ENCODE assay signal across 27 cellular contexts in genomic region chr12:68561830-68562229, GRCh38. TPM values are rescaled to one million over a fixed set of nuclear protein-coding genes. Genes with fewer than 3 reads are reported as not detected.
DNase-seq lines count a peak whose midpoint lies in the region; ATAC-seq, FAIRE-seq and TF ChIP-seq lines count a peak whose summit lies in the region.
"Had no signal": no experiment of that assay in that cellular context is flagged by ENCODE, and none has a peak within 500 bp of the region (broad histone marks: within the 10 kb centered on the region; RNA-seq: fewer than 3 reads in every experiment).

No MANE protein-coding gene starts in this region.

- no peak overlapping the region for H2AFZ ChIP-seq in K562 (ENCODE audit: low read depth, low read length)
- no peak overlapping the region for H2AFZ ChIP-seq in H1 (ENCODE audit: low read length)
- H2AFZ ChIP-seq in trophoblast cell (ENCODE audit: insufficient read depth, low read length, poor library complexity), result no peak overlapping the region

- H3K56ac ChIP-seq in H1 (replicated peaks; ENCODE audit: insufficient read length, low read depth, low read length), result no peak overlapping the region

- H3K27ac ChIP-seq in Panc1 (ENCODE audit: low read length) (peak overlapping the region; percentile 95), K562 (ENCODE audit: extremely low read depth, low read depth, low read length) (no peak overlapping the region), H1 (ENCODE audit: low read depth, low read length) (no peak overlapping the region), trophoblast cell (ENCODE audit: low read depth, low read length) (no peak overlapping the region), left ventricle myocardium inferior (replicated peaks) (no peak overlapping the region)
- H3K27ac ChIP-seq: BLaER1 had no signal

- H2BK120ac ChIP-seq in H1 (replicated peaks; ENCODE audit: low read depth, low read length), result no peak overlapping the region
- H2BK120ac ChIP-seq in trophoblast cell (ENCODE audit: insufficient read depth, low read length, poor library complexity), result no peak overlapping the region

- H3K18ac ChIP-seq in H1 (ENCODE audit: extremely low read depth, low read length) (no peak overlapping the region), trophoblast cell (ENCODE audit: low read length) (no peak overlapping the region)

- H2BK12ac ChIP-seq in H1 (ENCODE audit: low read depth, low read length) (no peak overlapping the region), trophoblast cell (ENCODE audit: low read length) (no peak overlapping the region)

- H3K36me3 ChIP-seq in Panc1 (ENCODE audit: control insufficient read depth, insufficient read depth, low read length) (no peaks in the 10 kb centered on the region), K562 (ENCODE audit: control insufficient read depth, insufficient read depth, low read length) (no peaks in the 10 kb centered on the region), H1 (ENCODE audit: control insufficient read depth in 2 of 4, insufficient read depth in 4 of 4, low read length in 3 of 4) (no peaks in the 10 kb centered on the region), trophoblast cell (ENCODE audit: control insufficient read depth in 1 of 2, insufficient read depth in 2 of 2, low read length in 2 of 2) (no peaks in the 10 kb centered on the region), left ventricle myocardium inferior (no peaks in the 10 kb centered on the region)
- H3K36me3 ChIP-seq: BE2C, BLaER1 had no signal

- H3K14ac ChIP-seq in H1 (ENCODE audit: insufficient read length), result no peak overlapping the region
- H3K14ac ChIP-seq in trophoblast cell (ENCODE audit: low read length), result no peak overlapping the region

- H3K27me3 ChIP-seq in Panc1 (ENCODE audit: control insufficient read depth, insufficient read depth, low read length), result no peaks in the 10 kb centered on the region
- H3K27me3 ChIP-seq in K562 (ENCODE audit: control insufficient read depth in 2 of 2, insufficient read depth in 2 of 2, low read length in 2 of 2), result no peaks in the 10 kb centered on the region
- no peaks in the 10 kb centered on the region for H3K27me3 ChIP-seq in H1 (replicated peaks in 1 of 4; ENCODE audit: control insufficient read depth in 3 of 4, extremely low read depth in 1 of 4, insufficient read depth in 3 of 4, low read length in 3 of 4)
- no peaks in the 10 kb centered on the region for H3K27me3 ChIP-seq in trophoblast cell (ENCODE audit: insufficient read depth, low read length)
- H3K27me3 ChIP-seq in left ventricle myocardium inferior (ENCODE audit: low read depth), result no peaks in the 10 kb centered on the region
- H3K27me3 ChIP-seq: BLaER1 had no signal

- BruUV-seq in Panc1 (replicated peaks; lab: Mats Ljungman, UMichigan) (no TSS peak), K562 (replicated peaks; lab: Mats Ljungman, UMichigan) (no TSS peak)

- FAIRE-seq in K562 (lab: Jason Lieb, UNC) (no peak), H1 (lab: Jason Lieb, UNC) (no peak)
- FAIRE-seq: A204.1, GM12878, GM12892, GM19239 had no signal

- H4K8ac ChIP-seq in H1 (ENCODE audit: extremely low read depth, insufficient read depth, low read length), result no peak overlapping the region
- no peak overlapping the region for H4K8ac ChIP-seq in trophoblast cell (ENCODE audit: low read depth, low read length)

- H3K79me1 ChIP-seq in H1 (ENCODE audit: low read depth, low read length) (no peaks in the 10 kb centered on the region), trophoblast cell (ENCODE audit: low read length) (peaks cover 9% of the 10 kb centered on the region)

- POLR2A ChIA-PET in Panc1 (lab: Charles Lee) (interaction anchor here (0.7 kb wide), 1 partner anchor 181 kb away, joined by 6 read pairs; no protein-coding TSS in a partner anchor), K562 (lab: Yijun Ruan, JAX) (no interaction called here), H1 (lab: Charles Lee; ENCODE audit: partially characterized antibody) (no interaction called here)

- no peak overlapping the region for H4K91ac ChIP-seq in H1 (replicated peaks; ENCODE audit: insufficient read length, low read length)
- no peak overlapping the region for H4K91ac ChIP-seq in trophoblast cell (ENCODE audit: low read depth, low read length)

- ATAC-seq in Panc1 (no peak), K562 (no peak)
- ATAC-seq: GM12878 had no signal

- intact Hi-C loops in Panc1 (cut with micrococcal nuclease; ENCODE audit: unreplicated experiment), result loop anchor here (5.0 to 10.0 kb wide), 2 partner anchors 50 to 227 kb away; partner anchors contain the start of genes MDM1 and RAP1B
- intact Hi-C loops in K562 (cut with micrococcal nuclease), result no loop called here
- intact Hi-C loops in left ventricle myocardium inferior (cut with micrococcal nuclease), result no loop called here
- intact Hi-C loops in head of caudate nucleus (cut with DNase I), result no loop called here

- in situ Hi-C loops in Panc1 (cut with HindIII; ENCODE audit: low pct_unique_long_range_greater_than_20kb, low sequenced_read_pairs), result no loop called here
- in situ Hi-C loops in K562 (cut with MboI), result no loop called here

- TF ChIP-seq CTCF in Panc1 (IDR thresholded peaks at IDR 0.05) (no peak), K562 (IDR thresholded peaks at IDR 0.05 in 2 of 3, conservative IDR thresholded peaks at IDR 0.05 in 1 of 3; ENCODE audit: insufficient read depth in 2 of 3, low read depth in 1 of 3, low read length in 3 of 3) (no peak), H1 (IDR thresholded peaks at IDR 0.05; ENCODE audit: control extremely low read depth in 1 of 3, insufficient read depth in 1 of 3, low read depth in 1 of 3, low read length in 3 of 3) (no peak), left ventricle myocardium inferior (IDR thresholded peaks at IDR 0.05; ENCODE audit: borderline replicate concordance) (no peak)

- no peak overlapping the region for H2AK5ac ChIP-seq in H1 (ENCODE audit: low read depth, low read length)
- H2AK5ac ChIP-seq in trophoblast cell (ENCODE audit: low read length), result no peak overlapping the region

- no peak overlapping the region for H2BK15ac ChIP-seq in H1 (ENCODE audit: low read length)

- H2BK20ac ChIP-seq in H1 (ENCODE audit: low read length), result no peak overlapping the region

- H3K4me1 ChIP-seq in Panc1 (ENCODE audit: control insufficient read depth, insufficient read depth, low read length) (peaks cover 82% of the 10 kb centered on the region), K562 (replicated peaks in 1 of 2; ENCODE audit: control insufficient read depth in 2 of 2, insufficient read depth in 2 of 2, low read length in 2 of 2) (peaks cover 6 to 11% of the 10 kb centered on the region in 2 experiments; a peak in 4 of 5 replicates), H1 (replicated peaks in 1 of 4; ENCODE audit: control insufficient read depth in 3 of 4, insufficient read depth in 4 of 4, low read length in 3 of 4) (peaks cover 2 to 7% (median 6%) of the 10 kb centered on the region in 4 experiments; a peak in 5 of 7 replicates), trophoblast cell (ENCODE audit: control insufficient read depth in 1 of 2, insufficient read depth in 2 of 2, low read length in 2 of 2) (peaks cover 7 to 9% of the 10 kb centered on the region in 2 experiments), left ventricle myocardium inferior (peaks cover 13% of the 10 kb centered on the region)
- H3K4me1 ChIP-seq: BE2C had no signal

- no peaks in the 10 kb centered on the region for H3K9me3 ChIP-seq in Panc1 (ENCODE audit: control insufficient read depth, insufficient read depth, low read depth, low read length)
- no peaks in the 10 kb centered on the region for H3K9me3 ChIP-seq in K562 (replicated peaks; ENCODE audit: control insufficient read depth, insufficient read depth, low read depth, low read length)
- no peaks in the 10 kb centered on the region for H3K9me3 ChIP-seq in H1 (ENCODE audit: insufficient read depth in 2 of 2, low read depth in 1 of 2, low read length in 1 of 2)
- no peaks in the 10 kb centered on the region for H3K9me3 ChIP-seq in trophoblast cell (ENCODE audit: insufficient read depth, low read depth, low read length)
- no peaks in the 10 kb centered on the region for H3K9me3 ChIP-seq in left ventricle myocardium inferior (replicated peaks)
- H3K9me3 ChIP-seq: BE2C had no signal

- no peaks in the 10 kb centered on the region for H3K9me1 ChIP-seq in K562 (ENCODE audit: control insufficient read depth, insufficient read depth, low read length)

- H3K4ac ChIP-seq in H1 (replicated peaks; ENCODE audit: insufficient read length, low read depth, low read length) (no peak overlapping the region), trophoblast cell (ENCODE audit: low read depth, low read length) (no peak overlapping the region)

- DNase-seq in Panc1 (ENCODE audit: low read depth, low spot score), result no peak
- DNase-seq in K562 (ENCODE audit: extremely low read depth in 1 of 4, low spot score in 3 of 4), result peak in 1 of 4 experiments; percentile 6
- no peak for DNase-seq in H1 (ENCODE audit: low read depth in 1 of 2, low spot score in 2 of 2)
- DNase-seq in trophoblast cell, result peak; percentile 68 to 96
- no peak for DNase-seq in activated CD4-positive, alpha-beta T cell treated with anti-CD3 and anti-CD28 coated beads for 4 hours
- DNase-seq in left ventricle myocardium inferior, result no peak
- DNase-seq in head of caudate nucleus, result no peak
- DNase-seq: 8988T; ACHN; BE2C; C1 segment of cervical spinal cord; CD4-positive, alpha-beta memory T cell; CD4-positive, CD25-positive, alpha-beta regulatory T cell; CD8-positive, alpha-beta memory T cell; COR-L47; DMS 273 treated with DMSO at 0.1 percent for 48 hours; DMS153; DMS53; DMS79; DND-41; EL; GDM1 had no signal

- H4K5ac ChIP-seq in H1 (ENCODE audit: insufficient read length, low read depth, low read length), result no peak overlapping the region

- H4K20me1 ChIP-seq in K562 (replicated peaks; ENCODE audit: control insufficient read depth, insufficient read depth, low read length) (no peaks in the 10 kb centered on the region), H1 (replicated peaks in 1 of 2; ENCODE audit: control insufficient read depth in 1 of 2, insufficient read depth in 2 of 2, low read length in 2 of 2) (no peaks in the 10 kb centered on the region)
- H4K20me1 ChIP-seq: BLaER1 had no signal

- H3K4me3 ChIP-seq in Panc1 (ENCODE audit: low read depth in 2 of 2, low read length in 2 of 2) (no peak overlapping the region), K562 (no peak overlapping the region), H1 (ENCODE audit: extremely low read depth in 1 of 4, insufficient read depth in 2 of 4, low read depth in 3 of 4, low read length in 4 of 4) (no peak overlapping the region), trophoblast cell (ENCODE audit: low read depth, low read length) (no peak overlapping the region), left ventricle myocardium inferior (no peak overlapping the region)
- H3K4me3 ChIP-seq: BLaER1, GM12878 had no signal

- H3K4me2 ChIP-seq in K562 (ENCODE audit: insufficient read depth, low read length), result no peak overlapping the region
- H3K4me2 ChIP-seq in H1 (ENCODE audit: insufficient read depth in 1 of 2, low read depth in 2 of 2, low read length in 2 of 2), result no peak overlapping the region
- H3K4me2 ChIP-seq in trophoblast cell (ENCODE audit: low read length), result no peak overlapping the region
- H3K4me2 ChIP-seq: BLaER1 had no signal

- H3K79me2 ChIP-seq in K562 (ENCODE audit: control insufficient read depth, insufficient read depth, low read length) (no peaks in the 10 kb centered on the region), H1 (ENCODE audit: control insufficient read depth in 1 of 2, insufficient read depth in 2 of 2, low read length in 2 of 2) (no peaks in the 10 kb centered on the region), trophoblast cell (ENCODE audit: control insufficient read depth, insufficient read depth, low read length, poor library complexity) (no peaks in the 10 kb centered on the region)

- TF ChIP-seq POLR2A in K562 (conservative IDR thresholded peaks at IDR 0.05) (no peak), H1 (IDR thresholded peaks at IDR 0.05; ENCODE audit: control extremely low read depth in 1 of 2, low read depth in 2 of 2, low read length in 2 of 2) (no peak)

- 8% methylated on average over 9 of the region's 10 CpGs for WGBS in K562 (ENCODE audit: insufficient coverage, low coverage, missing lambda C conversion rate)
- 91% methylated on average over 9 of the region's 10 CpGs; no CpG with 5 or more reads in 1 of the 2 experiments for WGBS in H1 (ENCODE audit: extremely low coverage in 1 of 2, insufficient coverage in 1 of 2, insufficient read length in 1 of 2, insufficient replicate concordance in 2 of 2, low coverage in 1 of 2, low lambda C conversion rate in 2 of 2, missing lambda C conversion rate in 1 of 2), 2 experiments
- no CpG with 5 or more reads among the region's 10 CpGs for WGBS in trophoblast cell (ENCODE audit: extremely low coverage, insufficient coverage, insufficient read length)

- no peak overlapping the region for H2BK5ac ChIP-seq in H1 (ENCODE audit: low read depth, low read length)
- no peak overlapping the region for H2BK5ac ChIP-seq in trophoblast cell (ENCODE audit: low read depth, low read length, poor library complexity)

- no peak for TF ChIP-seq EP300 in K562 (IDR thresholded peaks at IDR 0.05; ENCODE audit: low read length)
- TF ChIP-seq EP300 in H1 (IDR thresholded peaks at IDR 0.05; ENCODE audit: borderline replicate concordance in 1 of 2, low read depth in 2 of 2, low read length in 2 of 2), result no peak

- no peak overlapping the region for H3K23ac ChIP-seq in H1 (ENCODE audit: insufficient read length)
- H3K23ac ChIP-seq in trophoblast cell (ENCODE audit: low read length), result no peak overlapping the region

- H3K23me2 ChIP-seq in H1 (ENCODE audit: low read depth, low read length), result peaks cover 2% of the 10 kb centered on the region; the same call in 1 of the 2 replicates

- TF ChIP-seq RAD21 in K562 (CRISPR knock-in tag; conservative IDR thresholded peaks at IDR 0.05 in 1 of 2, IDR thresholded peaks at IDR 0.05 in 1 of 2) (no peak), H1 (IDR thresholded peaks at IDR 0.05 in 1 of 2, conservative IDR thresholded peaks at IDR 0.05 in 1 of 2; ENCODE audit: low read depth in 2 of 2, low read length in 2 of 2) (no peak)

- H4K12ac ChIP-seq in trophoblast cell (ENCODE audit: low read depth, low read length), result no peak overlapping the region

- CTCF ChIA-PET in Panc1 (lab: Charles Lee) (interaction anchor here (0.6 kb wide), 1 partner anchor 323 kb away, joined by 7 read pairs; no protein-coding TSS in a partner anchor), K562 (lab: Yijun Ruan, JAX; ENCODE audit: low intra/inter-chr PET ratio) (no interaction called here), H1 (lab: Charles Lee; ENCODE audit: partially characterized antibody) (interaction anchor here (1.9 kb wide), 1 partner anchor 10 kb away, joined by 6 read pairs; no protein-coding TSS in a partner anchor)

- H3K9ac ChIP-seq in K562 (ENCODE audit: insufficient read depth in 1 of 2, low read depth in 2 of 2, low read length in 2 of 2) (no peak overlapping the region), H1 (replicated peaks in 1 of 4; ENCODE audit: extremely low read depth in 1 of 4, low read depth in 3 of 4, low read length in 3 of 4) (no peak overlapping the region), trophoblast cell (ENCODE audit: low read length) (no peak overlapping the region)
- H3K9ac ChIP-seq: BLaER1 had no signal

RNA-seq across cellular contexts. Expression of gene RAP1B, which starts 48.9 kb away (rescaled TPM):
- total RNA-seq in Panc1 (2021; ENCODE audit: unreplicated experiment) (328 TPM), K562 (2014; rRNA removed) (133 and 157 TPM in 2 replicates), K562 (2014; rRNA removed; fragmentation: Illumina TruSeq; extraction: Trizol) (169 and 201 TPM in 2 replicates), K562 (2015; rRNA removed; fragmentation: Illumina TruSeq; extraction: Trizol) (168 and 191 TPM in 2 replicates), K562 (2021) (160 and 170 TPM in 2 replicates), left ventricle myocardium inferior (41.5 TPM)
- 340 TPM for polyA plus RNA-seq in Panc1 (2012; ENCODE audit: insufficient read length)
- 72.2 and 246 TPM in 2 replicates for total RNA-seq in K562 (2011; cell fraction: chromatin; rRNA removed; ENCODE audit: low replicate concordance)
- 38.4 and 61.2 TPM in 2 replicates for total RNA-seq in K562 (2011; cell fraction: nucleolus; rRNA removed)
- 122 and 262 TPM in 2 replicates for total RNA-seq in K562 (2011; cell fraction: nucleoplasm; rRNA removed)
- polyA plus RNA-seq in K562 (2011; rRNA removed) (184 and 309 TPM in 2 replicates), K562 (2014; fragmentation: Illumina TruSeq; extraction: Trizol) (263 and 309 TPM in 2 replicates), K562 (2014; fragmentation: Nextera tagmentation; extraction: Ambion mirVana) (100 to 1,000 TPM; 107 to 116 TPM), K562 (2014; rRNA removed) (212 and 213 TPM in 2 replicates), H1 (2011; rRNA removed) (40.7 and 61.4 TPM in 2 replicates)
- polyA plus RNA-seq in K562 (2011; cell fraction: cytosol; rRNA removed), result 76.5 and 110 TPM in 2 replicates
- 47.8 and 69.1 TPM in 2 replicates for polyA plus RNA-seq in K562 (2011; cell fraction: nucleus; rRNA removed)
- 168 and 212 TPM in 2 replicates for polyA plus RNA-seq in K562 (2012)
- 175 and 226 TPM in 2 replicates for polyA minus RNA-seq in K562 (2011; rRNA and poly(A)+ RNA removed)
- 60.5 and 94.7 TPM in 2 replicates for polyA minus RNA-seq in K562 (2011; cell fraction: cytosol; rRNA and poly(A)+ RNA removed)
- polyA minus RNA-seq in K562 (2011; cell fraction: nucleus; rRNA and poly(A)+ RNA removed), result 33.7 and 49.9 TPM in 2 replicates
- 101 and 112 TPM in 2 replicates for total RNA-seq in H1 (2021; fragmentation: NEBNext Ultra II Directional; extraction: Animal tissue kit (Norgen Biotek cat#: 25700))
- 91.1 TPM for polyA plus RNA-seq in H1 (2011; cell fraction: cytosol; rRNA removed)
- 23.7 TPM for polyA plus RNA-seq in H1 (2011; cell fraction: nucleus; rRNA removed)
- 65.1 to 97.1 TPM (median 84.6 TPM) in 4 replicates for polyA plus RNA-seq in H1 (2012, experiment 1 of 2)
- 9.2 TPM for polyA plus RNA-seq in H1 (2012, experiment 2 of 2)
- 72.6 TPM for polyA plus RNA-seq in H1 (2013, experiment 1 of 2)
- 78.4 TPM for polyA plus RNA-seq in H1 (2013, experiment 2 of 2)
- polyA minus RNA-seq in H1 (2011; rRNA and poly(A)+ RNA removed), result 28.6 and 46.4 TPM in 2 replicates
- polyA minus RNA-seq in H1 (2011; cell fraction: cytosol; rRNA and poly(A)+ RNA removed), result 65.5 TPM
- 44.8 TPM for polyA minus RNA-seq in H1 (2011; cell fraction: nucleus; rRNA and poly(A)+ RNA removed)
- 524 and 542 TPM in 2 replicates for polyA plus RNA-seq in trophoblast cell (2013)

Comparison
In these comparisons a context has a peak if more than half of its experiments do, and no peak if none do; other contexts are left out.
1. DNase-seq: peak in trophoblast cell (2 of 2); none in Panc1 (single experiment), H1 (0 of 2), activated CD4-positive, alpha-beta T cell treated with anti-CD3 and anti-CD28 coated beads for 4 hours (0 of 2), left ventricle myocardium inferior (single experiment) and head of caudate nucleus (0 of 42).